1 cellular context compared by ENCODE assay signal in the genomic region with DNA sequence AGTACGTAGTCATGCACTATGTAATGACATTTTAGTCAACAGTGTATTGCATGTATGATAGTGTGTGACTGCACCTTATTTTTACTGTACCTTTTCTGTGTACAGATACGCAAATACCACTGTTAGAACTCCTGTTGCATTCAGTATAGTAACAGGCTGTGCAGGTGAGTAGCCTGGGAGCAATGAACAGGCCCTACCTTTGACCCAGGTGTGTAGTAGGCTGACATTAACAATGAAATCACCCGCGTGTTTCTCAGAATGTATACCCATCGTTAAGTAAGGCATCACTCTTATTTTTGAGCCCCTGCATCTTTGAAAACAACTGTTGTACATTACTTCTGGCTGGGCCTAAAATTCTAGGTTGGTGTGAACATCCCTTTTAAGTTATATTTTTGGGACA.
TF ChIP-seq lines count a peak whose summit lies in the region.

No MANE protein-coding gene starts in this region.

TF ChIP-seq in SK-N-SH, 30 proteins besides CTCF, POLR2A, EP300 and RAD21 (continued from another document):
- TF ChIP-seq, protein P1, sequence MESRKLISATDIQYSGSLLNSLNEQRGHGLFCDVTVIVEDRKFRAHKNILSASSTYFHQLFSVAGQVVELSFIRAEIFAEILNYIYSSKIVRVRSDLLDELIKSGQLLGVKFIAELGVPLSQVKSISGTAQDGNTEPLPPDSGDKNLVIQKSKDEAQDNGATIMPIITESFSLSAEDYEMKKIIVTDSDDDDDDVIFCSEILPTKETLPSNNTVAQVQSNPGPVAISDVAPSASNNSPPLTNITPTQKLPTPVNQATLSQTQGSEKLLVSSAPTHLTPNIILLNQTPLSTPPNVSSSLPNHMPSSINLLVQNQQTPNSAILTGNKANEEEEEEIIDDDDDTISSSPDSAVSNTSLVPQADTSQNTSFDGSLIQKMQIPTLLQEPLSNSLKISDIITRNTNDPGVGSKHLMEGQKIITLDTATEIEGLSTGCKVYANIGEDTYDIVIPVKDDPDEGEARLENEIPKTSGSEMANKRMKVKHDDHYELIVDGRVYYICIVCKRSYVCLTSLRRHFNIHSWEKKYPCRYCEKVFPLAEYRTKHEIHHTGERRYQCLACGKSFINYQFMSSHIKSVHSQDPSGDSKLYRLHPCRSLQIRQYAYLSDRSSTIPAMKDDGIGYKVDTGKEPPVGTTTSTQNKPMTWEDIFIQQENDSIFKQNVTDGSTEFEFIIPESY (IDR thresholded peaks at IDR 0.05; ENCODE audit: borderline replicate concordance, low read depth), result no peak
